8 cellular contexts compared by ENCODE assay signal in the genomic region with DNA sequence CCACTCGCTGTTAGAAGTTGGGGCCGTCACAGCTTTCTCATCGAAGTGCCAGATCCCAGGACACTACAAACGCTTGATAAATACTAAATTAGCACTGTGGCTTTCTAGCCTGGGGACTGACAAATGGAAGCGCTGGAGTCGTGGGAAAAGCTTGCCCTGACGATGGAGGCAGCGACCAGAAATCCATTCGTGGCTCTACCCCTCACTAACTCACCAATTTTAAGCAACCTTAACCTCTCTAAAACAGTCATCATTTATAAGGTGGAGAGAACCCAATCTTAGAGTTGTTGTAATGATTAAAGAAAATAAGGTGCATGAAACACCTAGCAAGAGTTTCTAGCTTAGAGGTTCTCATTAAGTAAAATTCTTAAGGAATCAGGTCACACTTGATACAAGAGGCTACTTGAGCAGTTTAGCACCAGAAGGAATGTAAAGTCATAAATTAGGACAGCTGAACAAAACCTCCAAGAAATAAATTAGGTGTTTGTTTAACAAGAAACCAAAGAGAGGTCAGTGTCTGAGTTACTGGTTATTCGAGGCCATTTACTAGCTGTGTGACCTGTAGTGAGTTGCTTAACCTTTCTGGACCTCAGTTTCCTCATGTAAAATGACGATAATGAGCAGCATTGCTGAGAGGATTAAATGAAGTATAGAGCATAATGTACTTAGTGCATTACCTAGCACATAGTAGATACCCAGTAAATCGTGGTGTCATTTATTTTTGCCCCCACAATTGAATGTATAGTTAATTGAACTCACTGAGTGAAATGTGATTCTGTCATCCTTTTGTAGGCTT. TPM values are rescaled to one million over a fixed set of nuclear protein-coding genes. Genes with fewer than 3 reads are reported as not detected.
A peak's percentile ranks its signal among the peaks of the same experiment; 100 is the strongest.
DNase-seq lines count a peak whose midpoint lies in the region; ATAC-seq and TF ChIP-seq lines count a peak whose summit lies in the region.

No MANE protein-coding gene starts in this region.

- DNase-seq in cardiac muscle cell (ENCODE audit: low read depth in 1 of 2, low spot score in 1 of 2) (no peak), cardiac septum (ENCODE audit: low spot score) (no peak), body of pancreas (no peak), lung microvascular endothelial cell (ENCODE audit: low read depth in 2 of 2) (peak; percentile 22 to 40), uterus (no peak), GM19238 (ENCODE audit: insufficient read length, low spot score) (no peak)

- TF ChIP-seq CTCF in cardiac muscle cell (IDR thresholded peaks at IDR 0.05; ENCODE audit: low read depth, low read length) (no peak), body of pancreas (IDR thresholded peaks at IDR 0.05) (no peak), uterus (IDR thresholded peaks at IDR 0.05) (no peak)

- no peaks in the 10 kb centered on the region for H3K27me3 ChIP-seq in cardiac muscle cell
- H3K27me3 ChIP-seq in body of pancreas, result no peaks in the 10 kb centered on the region
- H3K27me3 ChIP-seq in uterus, result no peaks in the 10 kb centered on the region

- intact Hi-C loops in cardiac septum (cut with DNase I), result loop anchor here (1.0 to 5.0 kb wide), 2 partner anchors 41 to 105 kb away; no protein-coding TSS in a partner anchor
- intact Hi-C loops in body of pancreas (cut with DNase I), result no loop called here
- intact Hi-C loops in uterus (cut with DNase I; ENCODE audit: low total_unique reads), result loop anchor here (5.0 kb wide), 1 partner anchor 40 kb away; no protein-coding TSS in a partner anchor

- no peak for TF ChIP-seq POLR2A in body of pancreas (IDR thresholded peaks at IDR 0.05)
- TF ChIP-seq POLR2A in uterus (IDR thresholded peaks at IDR 0.05), result no peak

- H3K36me3 ChIP-seq in cardiac muscle cell, result no peaks in the 10 kb centered on the region
- H3K36me3 ChIP-seq in body of pancreas (replicated peaks in 1 of 2; ENCODE audit: insufficient read depth in 1 of 2, low read depth in 2 of 2), result no peaks in the 10 kb centered on the region
- no peaks in the 10 kb centered on the region for H3K36me3 ChIP-seq in uterus

- peak overlapping the region; percentile 99 for H3K27ac ChIP-seq in cardiac muscle cell
- H3K27ac ChIP-seq in body of pancreas, result peak overlapping the region; percentile 89 to 97 (median 92)
- peak overlapping the region; percentile 94 to 100 for H3K27ac ChIP-seq in uterus

- no peaks in the 10 kb centered on the region for H3K9me3 ChIP-seq in cardiac muscle cell (ENCODE audit: low read depth)
- H3K9me3 ChIP-seq in body of pancreas, result no peaks in the 10 kb centered on the region
- no peaks in the 10 kb centered on the region for H3K9me3 ChIP-seq in uterus

- 11 to 14% methylated on average over 8 to 12 of the region's 12 CpGs for WGBS in body of pancreas, 2 donors

- no peak for ATAC-seq in body of pancreas
- no peak for ATAC-seq in GM18870 (IDR thresholded peaks at IDR 0.05; ENCODE audit: unreplicated experiment)
- ATAC-seq in GM18858 (IDR thresholded peaks at IDR 0.05; ENCODE audit: unreplicated experiment), result no peak

- H3K4me3 ChIP-seq in cardiac muscle cell (peak overlapping the region; percentile 57), body of pancreas (peak overlapping the region in 1 of 2 donors; percentile 58), uterus (peak overlapping the region; percentile 86)

- peaks cover 14% of the 10 kb centered on the region for H3K4me1 ChIP-seq in cardiac muscle cell (ENCODE audit: low read depth)
- peaks cover 24% of the 10 kb centered on the region for H3K4me1 ChIP-seq in body of pancreas
- H3K4me1 ChIP-seq in uterus, result peaks cover 9 to 11% of the 10 kb centered on the region in 2 donors

RNA-seq across cellular contexts. Expression of gene ELK4, which starts 0.8 kb away (rescaled TPM):
- total RNA-seq in cardiac muscle cell, result 9.1 and 13.0 TPM in 2 replicates
- 1.8 and 4.9 TPM in 2 replicates for polyA plus RNA-seq in cardiac muscle cell
- total RNA-seq in cardiac septum, result 42.3 TPM
- 10 to 100 TPM; 16.6 to 17.8 TPM for total RNA-seq in body of pancreas
- 26.4 and 27.0 TPM in 2 replicates for total RNA-seq in lung microvascular endothelial cell
- total RNA-seq in uterus, result 10 to 100 TPM; 17.9 to 97.7 (median 26.7) TPM

RNA-seq across cellular contexts. Expression of gene SLC45A3, which starts 47.7 kb away (rescaled TPM):
- 4.9 and 10.4 TPM in 2 replicates for total RNA-seq in cardiac muscle cell
- polyA plus RNA-seq in cardiac muscle cell, result 3.8 and 7.8 TPM in 2 replicates
- total RNA-seq in cardiac septum, result 1.8 TPM
- total RNA-seq in body of pancreas, result 1 to 10 TPM; 1.3 to 1.6 TPM
- 20.3 and 64.7 TPM in 2 replicates for total RNA-seq in lung microvascular endothelial cell
- 1 to 10 TPM in 2 of 4 donors, under 1 TPM in 2; 0.51 to 4.1 (median 1.6) TPM for total RNA-seq in uterus

Comparison
In these comparisons a context has a peak if more than half of its experiments do, and no peak if none do; other contexts are left out.
1. DNase-seq: peak in lung microvascular endothelial cell (2 of 2); none in cardiac muscle cell (0 of 2), cardiac septum (single experiment), body of pancreas (0 of 4), uterus (0 of 2) and GM19238 (single experiment).
2. Peak in every context shown above with its lines, with median percentiles within 50 percentile points of each other: H3K27ac ChIP-seq.